Comparison of ENCODE assay signal across 1 cellular context in genomic region chr15:73792429-73792828, GRCh38.
TF ChIP-seq lines count a peak whose summit lies in the region.

No MANE protein-coding gene starts in this region.

TF ChIP-seq in HepG2, 621 proteins besides CTCF, POLR2A, EP300 and RAD21:
- TF ChIP-seq HNF1A (IDR thresholded peaks at IDR 0.05; ENCODE audit: low read depth) (no peak), HNF1A (CRISPR knock-in tag; IDR thresholded peaks at IDR 0.05; ENCODE audit: borderline replicate concordance) (no peak), KLF12 (CRISPR knock-in tag; IDR thresholded peaks at IDR 0.05; ENCODE audit: borderline replicate concordance) (no peak), HNRNPLL (IDR thresholded peaks at IDR 0.05; ENCODE audit: low read depth, low read length, poor library complexity, severe bottlenecking) (no peak), ZBTB43 (CRISPR knock-in tag; conservative IDR thresholded peaks at IDR 0.05) (no peak), ZNF30 (CRISPR knock-in tag; IDR thresholded peaks at IDR 0.05) (no peak), ZEB1 (IDR thresholded peaks at IDR 0.05; ENCODE audit: insufficient replicate concordance, low read depth) (no peak), KMT2A (CRISPR knock-in tag; IDR thresholded peaks at IDR 0.05) (no peak), ZFP36L1 (CRISPR knock-in tag; IDR thresholded peaks at IDR 0.05) (no peak), RFXANK (CRISPR knock-in tag; IDR thresholded peaks at IDR 0.05) (no peak), PHB2 (IDR thresholded peaks at IDR 0.05; ENCODE audit: partially characterized antibody) (no peak), MAX (IDR thresholded peaks at IDR 0.05) (no peak), ZNF281 (CRISPR knock-in tag; IDR thresholded peaks at IDR 0.05; ENCODE audit: borderline replicate concordance) (no peak), ETS1 (CRISPR knock-in tag; IDR thresholded peaks at IDR 0.05) (no peak), KLF15 (CRISPR knock-in tag; IDR thresholded peaks at IDR 0.05; ENCODE audit: borderline replicate concordance) (no peak), MTERF4 (CRISPR knock-in tag; IDR thresholded peaks at IDR 0.05) (no peak), RFX3 (CRISPR knock-in tag; IDR thresholded peaks at IDR 0.05) (no peak), CCDC6 (CRISPR knock-in tag; IDR thresholded peaks at IDR 0.05) (no peak), ERF (CRISPR knock-in tag; IDR thresholded peaks at IDR 0.05) (no peak), ZNF670 (CRISPR knock-in tag; IDR thresholded peaks at IDR 0.05; ENCODE audit: borderline replicate concordance) (no peak)
